In genomic region chr15:58432421-58432820, GRCh38 we compare ENCODE assay signal across 22 cellular contexts. TPM values are rescaled to one million over a fixed set of nuclear protein-coding genes. Genes with fewer than 3 reads are reported as not detected.
DNase-seq lines count a peak whose midpoint lies in the region; ATAC-seq and TF ChIP-seq lines count a peak whose summit lies in the region.
"Had no signal": no experiment of that assay in that cellular context is flagged by ENCODE, and none has a peak within 500 bp of the region (broad histone marks: within the 10 kb centered on the region; RNA-seq: fewer than 3 reads in every experiment).

No MANE protein-coding gene starts in this region.

- peaks cover 0 to 16% (median 5%) of the 10 kb centered on the region in 11 experiments; a peak in 6 of 22 replicates for H3K27me3 ChIP-seq in BLaER1 treated with 17β-estradiol and CSF1 and Interleukin-3, amounts not matched to agents 10 nM and 100 nM
- H3K27me3 ChIP-seq: uterus had no signal

- peak overlapping the region in 2 of 11 experiments; percentile 8 to 51; a peak in 3 of 22 replicates for H3K9ac ChIP-seq in BLaER1 treated with 17β-estradiol and CSF1 and Interleukin-3, amounts not matched to agents 10 nM and 100 nM

- H4K20me1 ChIP-seq in BLaER1 treated with 17β-estradiol and CSF1 and Interleukin-3, amounts not matched to agents 10 nM and 100 nM: no peaks in the 10 kb centered on the region

- peak overlapping the region; percentile 32 to 95 (median 79); a peak in 20 of 22 replicates for H3K4me2 ChIP-seq in BLaER1 treated with 17β-estradiol and CSF1 and Interleukin-3, amounts not matched to agents 10 nM and 100 nM

- DNase-seq in NCI-H526 (lab: John Stamatoyannopoulos, UW) (peak; percentile 28 to 50), fibroblast of pulmonary artery (ENCODE audit: low read depth) (peak; percentile 75), omental fat pad (ENCODE audit: low spot score) (no peak), lower leg skin (ENCODE audit: low spot score in 2 of 2) (no peak), hippocampal formation (lab: John Stamatoyannopoulos, UW) (no peak), coronary artery (ENCODE audit: low spot score) (no peak)
- DNase-seq in activated CD8-positive, alpha-beta memory T cell treated with anti-CD3 and anti-CD28 coated beads, Interleukin-2, amount 50 U/mL, for 4 hours: no peak
- DNase-seq: activated gamma-delta T cell; DND-41; H9; KG1; mucosa of descending colon; NCI-H1694; NCI-H524 treated with DMSO at 0.1 percent for 48 hours; stimulated activated CD4-positive, alpha-beta T cell treated with anti-CD3 and anti-CD28 coated beads, Interleukin-12 subunit alpha, Interleukin-12 subunit beta, amount 100 ng/mL, for 4 hours; stimulated activated naive CD8-positive, alpha-beta T cell treated with anti-CD3 and anti-CD28 coated beads, Interleukin-15, Interleukin-2, amounts not matched to agents 100 U/mL and 50 U/mL, for 24 hours; T-cell; uterus had no signal

- intact Hi-C loops in lower leg skin (cut with DNase I; ENCODE audit: low total_unique reads): loop anchor here (10.0 kb wide), 1 partner anchor 112 kb away; no protein-coding TSS in a partner anchor

- H3K4me1 ChIP-seq in BLaER1 treated with 17β-estradiol and CSF1 and Interleukin-3, amounts not matched to agents 10 nM and 100 nM: peaks cover 38 to 60% (median 49%) of the 10 kb centered on the region in 10 experiments
- H3K4me1 ChIP-seq: uterus had no signal

- TF ChIP-seq CTCF in fibroblast of pulmonary artery (IDR thresholded peaks at IDR 0.05; ENCODE audit: low read length, missing control alignments): no peak
- TF ChIP-seq CTCF in omental fat pad (IDR thresholded peaks at IDR 0.05): no peak
- no peak for TF ChIP-seq CTCF in lower leg skin (IDR thresholded peaks at IDR 0.05)
- TF ChIP-seq CTCF in coronary artery (IDR thresholded peaks at IDR 0.05): no peak

- WGBS in lower leg skin, 2 donors: 36 to 47% methylated on average over 6 of the region's 6 CpGs

- H3K36me3 ChIP-seq in BLaER1 treated with 17β-estradiol and CSF1 and Interleukin-3, amounts not matched to agents 10 nM and 100 nM: peaks cover 0 to 8% (median 0%) of the 10 kb centered on the region in 11 experiments; a peak in 1 of 22 replicates
- H3K36me3 ChIP-seq: uterus had no signal

- TF ChIP-seq POLR2A in lower leg skin (IDR thresholded peaks at IDR 0.05): no peak

- peaks cover 0 to 21% (median 8%) of the 10 kb centered on the region in 11 experiments; a peak in 8 of 22 replicates for H3K9me3 ChIP-seq in BLaER1 treated with 17β-estradiol and CSF1 and Interleukin-3, amounts not matched to agents 10 nM and 100 nM (replicated peaks in 1 of 11)
- H3K9me3 ChIP-seq: mucosa of descending colon, uterus had no signal

- ATAC-seq in omental fat pad (ENCODE audit: low FRiP score): peak; percentile 67
- ATAC-seq: mucosa of descending colon; stimulated activated naive CD8-positive, alpha-beta T cell treated with anti-CD3 and anti-CD28 coated beads, Interleukin-15, Interleukin-2, amounts not matched to agents 100 U/mL and 50 U/mL, for 24 hours; T-cell; WTC11 had no signal

- H3K4me3 ChIP-seq in BLaER1 treated with 17β-estradiol and CSF1 and Interleukin-3, amounts not matched to agents 10 nM and 100 nM: no peak overlapping the region
- H3K4me3 ChIP-seq in fibroblast of pulmonary artery (replicated peaks; ENCODE audit: low read depth, low read length): no peak overlapping the region
- no peak overlapping the region for H3K4me3 ChIP-seq in lower leg skin (ENCODE audit: low read depth, poor library complexity, severe bottlenecking)
- no peak overlapping the region for H3K4me3 ChIP-seq in coronary artery
- H3K4me3 ChIP-seq: mucosa of descending colon, uterus had no signal

- H3K27ac ChIP-seq in BLaER1 treated with 17β-estradiol and CSF1 and Interleukin-3, amounts not matched to agents 10 nM and 100 nM: peak overlapping the region in 2 of 11 experiments; percentile 16 to 71; a peak in 3 of 22 replicates
- H3K27ac ChIP-seq in coronary artery: no peak overlapping the region
- H3K27ac ChIP-seq: C4-2B, uterus had no signal

RNA-seq across cellular contexts. Expression of gene LIPC, which starts 0.6 kb away (rescaled TPM):
- total RNA-seq in omental fat pad (under 1 TPM in 1 of 4 donors, not detected in 3; 0.46 TPM), lower leg skin (under 1 TPM in 2 of 4 donors, not detected in 2; 0.13 to 0.71 TPM)
- total RNA-seq: astrocyte, H9, WTC11 had no signal

Comparison
In these comparisons a context has a peak if more than half of its experiments do, and no peak if none do; other contexts are left out.
1. DNase-seq: peak in NCI-H526 (2 of 2) and fibroblast of pulmonary artery (single experiment); none in omental fat pad (single experiment), lower leg skin (0 of 2), activated CD8-positive, alpha-beta memory T cell treated with anti-CD3 and anti-CD28 coated beads, Interleukin-2, amount 50 U/mL, for 4 hours (single experiment), hippocampal formation (0 of 2) and coronary artery (single experiment).